In the genomic region with DNA sequence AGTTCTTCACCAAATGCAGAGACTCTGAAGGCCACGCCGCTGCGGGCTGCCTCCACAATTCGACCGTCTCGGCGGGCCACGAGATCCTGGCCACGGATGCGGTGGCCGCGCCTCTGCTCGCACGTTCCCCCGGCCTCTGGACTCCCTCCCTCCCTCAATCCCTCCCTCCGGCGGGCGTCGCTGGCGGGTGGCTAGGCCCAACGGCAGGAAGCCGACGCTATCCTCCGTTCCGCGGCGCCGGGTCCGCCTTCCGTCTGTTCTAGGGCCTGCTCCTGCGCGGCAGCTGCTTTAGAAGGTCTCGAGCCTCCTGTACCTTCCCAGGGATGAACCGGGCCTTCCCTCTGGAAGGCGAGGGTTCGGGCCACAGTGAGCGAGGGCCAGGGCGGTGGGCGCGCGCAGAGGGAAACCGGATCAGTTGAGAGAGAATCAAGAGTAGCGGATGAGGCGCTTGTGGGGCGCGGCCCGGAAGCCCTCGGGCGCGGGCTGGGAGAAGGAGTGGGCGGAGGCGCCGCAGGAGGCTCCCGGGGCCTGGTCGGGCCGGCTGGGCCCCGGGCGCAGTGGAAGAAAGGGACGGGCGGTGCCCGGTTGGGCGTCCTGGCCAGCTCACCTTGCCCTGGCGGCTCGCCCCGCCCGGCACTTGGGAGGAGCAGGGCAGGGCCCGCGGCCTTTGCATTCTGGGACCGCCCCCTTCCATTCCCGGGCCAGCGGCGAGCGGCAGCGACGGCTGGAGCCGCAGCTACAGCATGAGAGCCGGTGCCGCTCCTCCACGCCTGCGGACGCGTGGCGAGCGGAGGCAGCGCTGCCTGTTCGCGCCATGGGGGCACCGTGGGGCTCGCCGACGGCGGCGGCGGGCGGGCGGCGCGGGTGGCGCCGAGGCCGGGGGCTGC, we compare ENCODE assay signal across 8 cellular contexts. TPM values are rescaled to one million over a fixed set of nuclear protein-coding genes. Genes with fewer than 3 reads are reported as not detected.
DNase-seq lines count a peak whose midpoint lies in the region; ATAC-seq lines count a peak whose summit lies in the region.

A gene with protein sequence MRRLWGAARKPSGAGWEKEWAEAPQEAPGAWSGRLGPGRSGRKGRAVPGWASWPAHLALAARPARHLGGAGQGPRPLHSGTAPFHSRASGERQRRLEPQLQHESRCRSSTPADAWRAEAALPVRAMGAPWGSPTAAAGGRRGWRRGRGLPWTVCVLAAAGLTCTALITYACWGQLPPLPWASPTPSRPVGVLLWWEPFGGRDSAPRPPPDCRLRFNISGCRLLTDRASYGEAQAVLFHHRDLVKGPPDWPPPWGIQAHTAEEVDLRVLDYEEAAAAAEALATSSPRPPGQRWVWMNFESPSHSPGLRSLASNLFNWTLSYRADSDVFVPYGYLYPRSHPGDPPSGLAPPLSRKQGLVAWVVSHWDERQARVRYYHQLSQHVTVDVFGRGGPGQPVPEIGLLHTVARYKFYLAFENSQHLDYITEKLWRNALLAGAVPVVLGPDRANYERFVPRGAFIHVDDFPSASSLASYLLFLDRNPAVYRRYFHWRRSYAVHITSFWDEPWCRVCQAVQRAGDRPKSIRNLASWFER (plus strand): TSS at position 227 of the 887 bp plus-strand sequence. CDS start 213 bp downstream, at position 440.

- DNase-seq in AG08396 (ENCODE audit: low spot score): peak; percentile 91
- DNase-seq in NCI-H345 (lab: John Stamatoyannopoulos, UW): peak; percentile 77
- peak; percentile 84 for DNase-seq in activated CD4-positive, alpha-beta T cell treated with anti-CD3 and anti-CD28 coated beads for 48 hours
- DNase-seq in left lobe of liver (ENCODE audit: low spot score): peak; percentile 89
- DNase-seq in stimulated activated CD4-positive, alpha-beta T cell treated with anti-CD3 and anti-CD28 coated beads, Interleukin-2, amount 100 ng/mL, for 48 hours: peak; percentile 63 to 64

- peak within 1 kb of the TSS; percentile 89 for H3K27ac ChIP-seq in cingulate gyrus (ENCODE audit: low read depth, low read length)

- peak; percentile 70 for ATAC-seq in GM18861 (IDR thresholded peaks at IDR 0.05; ENCODE audit: unreplicated experiment)
- peak; percentile 80 for ATAC-seq in HG03095 (IDR thresholded peaks at IDR 0.05; ENCODE audit: unreplicated experiment)
- peak; percentile 95 for ATAC-seq in left lobe of liver

RNA-seq across cellular contexts. Expression of the gene that starts here (rescaled TPM):
- 1.2 TPM for total RNA-seq in left lobe of liver

Comparison
In these comparisons a context has a peak if more than half of its experiments do, and no peak if none do; other contexts are left out.
1. Peak in every context shown above with its lines: DNase-seq, ATAC-seq and H3K27ac ChIP-seq.